11 cellular contexts compared by ENCODE assay signal in genomic region chr2:128348505-128349065, GRCh38. TPM values are rescaled to one million over a fixed set of nuclear protein-coding genes. Genes with fewer than 3 reads are reported as not detected.
DNase-seq lines count a peak whose midpoint lies in the region; ATAC-seq and TF ChIP-seq lines count a peak whose summit lies in the region.
"Had no signal": no experiment of that assay in that cellular context is flagged by ENCODE, and none has a peak within 500 bp of the region (broad histone marks: within the 10 kb centered on the region; RNA-seq: fewer than 3 reads in every experiment).

No MANE protein-coding gene starts in this region.

- H3K79me2 ChIP-seq in GM23248 (ENCODE audit: insufficient read depth): no peaks in the 10 kb centered on the region

- H3K4me1 ChIP-seq in GM23248 (ENCODE audit: insufficient read depth) (peaks cover 16% of the 10 kb centered on the region), left lung (peaks cover 14 to 16% of the 10 kb centered on the region in 2 donors)
- H3K4me1 ChIP-seq: foreskin keratinocyte had no signal

- H3K36me3 ChIP-seq in GM23248 (ENCODE audit: low read depth): no peaks in the 10 kb centered on the region
- no peaks in the 10 kb centered on the region for H3K36me3 ChIP-seq in left lung

- no peak for DNase-seq in GM23248
- no peak for DNase-seq in left lung
- peak; percentile 18 for DNase-seq in stimulated activated CD8-positive, alpha-beta memory T cell treated with anti-CD3 and anti-CD28 coated beads, Interleukin-4, amount 100 ng/mL, for 48 hours
- no peak for DNase-seq in KG1 (lab: John Stamatoyannopoulos, UW)
- no peak for DNase-seq in stimulated activated naive CD4-positive, alpha-beta T cell treated with Interleukin-2 at 50 U/mL for 16 hours (lab: John Stamatoyannopoulos, UW)
- DNase-seq in cortex of kidney (lab: John Stamatoyannopoulos, UW): no peak
- DNase-seq: activated effector memory CD4-positive, alpha-beta T cell treated with anti-CD3 and anti-CD28 coated beads, Interleukin-2, amount 50 U/mL, for 16 hours; effector CD4-positive, alpha-beta T cell; foreskin keratinocyte had no signal

- H4K20me1 ChIP-seq in GM23248 (ENCODE audit: insufficient read depth): no peaks in the 10 kb centered on the region

- WGBS in GM23248 (ENCODE audit: low coverage in 1 of 2, low lambda C conversion rate in 2 of 2, missing lambda C conversion rate in 2 of 2), 2 experiments: 33 to 36% methylated on average over 6 of the region's 6 CpGs

- no peak overlapping the region for H3K4me3 ChIP-seq in GM23248
- no peak overlapping the region for H3K4me3 ChIP-seq in left lung

- H3K9me3 ChIP-seq in GM23248 (ENCODE audit: low read depth) (no peaks in the 10 kb centered on the region), left lung (peaks cover 0 to 19% of the 10 kb centered on the region in 2 donors)

- intact Hi-C loops in left lung (cut with DNase I): no loop called here

- peak overlapping the region; percentile 67 for H3K9ac ChIP-seq in GM23248

- ATAC-seq in left lung: no peak
- ATAC-seq in HG02763 (IDR thresholded peaks at IDR 0.05; ENCODE audit: unreplicated experiment): no peak

- H3K9me2 ChIP-seq in GM23248 (ENCODE audit: insufficient read depth): no peaks in the 10 kb centered on the region

- no peaks in the 10 kb centered on the region; the same call in none of the 2 replicates for H3F3A ChIP-seq in GM23248 (ENCODE audit: insufficient read depth)

- H3K4me2 ChIP-seq in GM23248 (ENCODE audit: unreplicated experiment): peak overlapping the region; percentile 14

- in situ Hi-C loops in GM23248 (cut with MboI): loop anchor here (25.0 kb wide), 1 partner anchor 389 kb away; no protein-coding TSS in a partner anchor

- no peak for TF ChIP-seq CTCF in left lung (IDR thresholded peaks at IDR 0.05)

- H3K27ac ChIP-seq in GM23248 (peak overlapping the region; percentile 62), angular gyrus (ENCODE audit: low read depth, low read length) (peak overlapping the region; percentile 58), left lung (peak overlapping the region; percentile 33 to 60)
- H3K27ac ChIP-seq: foreskin keratinocyte had no signal

- H2AFZ ChIP-seq in GM23248: peak overlapping the region; percentile 79

- H3K27me3 ChIP-seq in GM23248 (replicated peaks; ENCODE audit: insufficient read depth) (no peaks in the 10 kb centered on the region), left lung (no peaks in the 10 kb centered on the region)
- H3K27me3 ChIP-seq: foreskin keratinocyte had no signal

RNA-seq across cellular contexts. Expression of gene HS6ST1, which starts 29.9 kb away (rescaled TPM):
- total RNA-seq in GM23248 (2014; rRNA removed; shearing (Covaris generic)): 27.3 and 35.8 TPM in 2 replicates
- polyA plus RNA-seq in GM23248 (2016; fragmentation: Nextera tagmentation; extraction: Ambion mirVana): 3.3 and 4.0 TPM in 2 replicates
- total RNA-seq in left lung: 10 to 100 TPM; 30.8 to 38.0 TPM
